Comparison of ENCODE assay signal across 17 cellular contexts in genomic region chr4:41865306-41865980, GRCh38.
DNase-seq lines count a peak whose midpoint lies in the region; ATAC-seq and TF ChIP-seq lines count a peak whose summit lies in the region.
"Had no signal": no experiment of that assay in that cellular context is flagged by ENCODE, and none has a peak within 500 bp of the region (broad histone marks: within the 10 kb centered on the region; RNA-seq: fewer than 3 reads in every experiment).

No MANE protein-coding gene starts in this region.

- no peak for TF ChIP-seq CTCF in brain (conservative IDR thresholded peaks at IDR 0.05)
- no peak for TF ChIP-seq CTCF in upper lobe of right lung (IDR thresholded peaks at IDR 0.05)

- peaks cover 68% of the 10 kb centered on the region for H3K27me3 ChIP-seq in upper lobe of right lung

- H3K36me3 ChIP-seq in upper lobe of right lung, result no peaks in the 10 kb centered on the region
- H3K36me3 ChIP-seq: brain microvascular endothelial cell, heart right ventricle, neutrophil, spleen had no signal

- no peak for ATAC-seq in activated naive CD8-positive, alpha-beta T cell treated with anti-CD3 and anti-CD28 coated beads, Interleukin-2, amount 10 ng/mL, durations not matched to agents 7 days and 5 days (ENCODE audit: low read depth)
- ATAC-seq in upper lobe of right lung (peak; percentile 62), HG03196 (IDR thresholded peaks at IDR 0.05; ENCODE audit: unreplicated experiment) (no peak)
- ATAC-seq: activated T-helper 17 cell treated with anti-CD3 and anti-CD28 coated beads, Interleukin-2, amount 50 U/mL, for 72 hours; K562 had no signal

- no peak overlapping the region for H3K4me3 ChIP-seq in upper lobe of right lung
- H3K4me3 ChIP-seq: heart right ventricle, K562 had no signal

- H3K9me3 ChIP-seq in upper lobe of right lung, result no peaks in the 10 kb centered on the region
- H3K9me3 ChIP-seq: neutrophil, spleen had no signal

- peaks cover 73% of the 10 kb centered on the region for H3K27me3 Mint-ChIP-seq in activated naive CD8-positive, alpha-beta T cell treated with anti-CD3 and anti-CD28 coated beads, Interleukin-2, amount 10 ng/mL, durations not matched to agents 7 days and 5 days
- peaks cover 80% of the 10 kb centered on the region for H3K27me3 Mint-ChIP-seq in activated naive CD8-positive, alpha-beta T cell treated with anti-CD3 and anti-CD28 coated beads for 36 hours
- peaks cover 93% of the 10 kb centered on the region for H3K27me3 Mint-ChIP-seq in brain

- DNase-seq in activated naive CD8-positive, alpha-beta T cell treated with anti-CD3 and anti-CD28 coated beads, Interleukin-2, amount 10 ng/mL, durations not matched to agents 7 days and 5 days, result no peak
- DNase-seq in activated naive CD8-positive, alpha-beta T cell treated with anti-CD3 and anti-CD28 coated beads for 36 hours, result no peak
- DNase-seq in left kidney (ENCODE audit: low read depth, low spot score) (peak; percentile 62), upper lobe of right lung (peak; percentile 66), caudate nucleus (lab: John Stamatoyannopoulos, UW) (no peak), NCI-H510A treated with DMSO at 0.1 percent for 48 hours (lab: John Stamatoyannopoulos, UW) (no peak)
- DNase-seq: brain microvascular endothelial cell, heart right ventricle, NCI-H774, substantia nigra, T1000 had no signal

- H3K4me1 Mint-ChIP-seq in activated naive CD8-positive, alpha-beta T cell treated with anti-CD3 and anti-CD28 coated beads, Interleukin-2, amount 10 ng/mL, durations not matched to agents 7 days and 5 days, result peaks cover 3% of the 10 kb centered on the region
- H3K4me1 Mint-ChIP-seq in activated naive CD8-positive, alpha-beta T cell treated with anti-CD3 and anti-CD28 coated beads for 36 hours, result peaks cover 15% of the 10 kb centered on the region
- peaks cover 26% of the 10 kb centered on the region for H3K4me1 Mint-ChIP-seq in brain
- H3K4me1 Mint-ChIP-seq: activated T-helper 17 cell treated with anti-CD3 and anti-CD28 coated beads, Interleukin-2, amount 50 U/mL, for 72 hours had no signal

- no peak overlapping the region for H3K27ac Mint-ChIP-seq in activated naive CD8-positive, alpha-beta T cell treated with anti-CD3 and anti-CD28 coated beads, Interleukin-2, amount 10 ng/mL, durations not matched to agents 7 days and 5 days
- H3K27ac Mint-ChIP-seq in activated naive CD8-positive, alpha-beta T cell treated with anti-CD3 and anti-CD28 coated beads for 36 hours, result no peak overlapping the region
- H3K27ac Mint-ChIP-seq in brain, result peak overlapping the region in 1 of 5 experiments; percentile 82
- H3K27ac Mint-ChIP-seq: activated T-helper 17 cell treated with anti-CD3 and anti-CD28 coated beads, Interleukin-2, amount 50 U/mL, for 72 hours had no signal

- no peaks in the 10 kb centered on the region for H3K4me1 ChIP-seq in upper lobe of right lung

- H3K36me3 Mint-ChIP-seq in activated naive CD8-positive, alpha-beta T cell treated with anti-CD3 and anti-CD28 coated beads, Interleukin-2, amount 10 ng/mL, durations not matched to agents 7 days and 5 days, result no peaks in the 10 kb centered on the region
- no peaks in the 10 kb centered on the region for H3K36me3 Mint-ChIP-seq in activated naive CD8-positive, alpha-beta T cell treated with anti-CD3 and anti-CD28 coated beads for 36 hours
- H3K36me3 Mint-ChIP-seq in brain, result no peaks in the 10 kb centered on the region

- intact Hi-C loops in upper lobe of right lung (cut with DNase I), result no loop called here

- no peaks in the 10 kb centered on the region for H3K9me3 Mint-ChIP-seq in activated naive CD8-positive, alpha-beta T cell treated with anti-CD3 and anti-CD28 coated beads, Interleukin-2, amount 10 ng/mL, durations not matched to agents 7 days and 5 days
- H3K9me3 Mint-ChIP-seq in activated naive CD8-positive, alpha-beta T cell treated with anti-CD3 and anti-CD28 coated beads for 36 hours, result peaks cover 3% of the 10 kb centered on the region
- peaks cover 2 to 20% (median 4%) of the 10 kb centered on the region in 5 experiments for H3K9me3 Mint-ChIP-seq in brain
- H3K9me3 Mint-ChIP-seq: activated T-helper 17 cell treated with anti-CD3 and anti-CD28 coated beads, Interleukin-2, amount 50 U/mL, for 72 hours had no signal

- POLR2A ChIA-PET in activated naive CD8-positive, alpha-beta T cell treated with anti-CD3 and anti-CD28 coated beads, Interleukin-2, amount 10 ng/mL, durations not matched to agents 7 days and 5 days (lab: Charles Lee), result no interaction called here

- H3K4me3 Mint-ChIP-seq in activated naive CD8-positive, alpha-beta T cell treated with anti-CD3 and anti-CD28 coated beads, Interleukin-2, amount 10 ng/mL, durations not matched to agents 7 days and 5 days, result peak overlapping the region; percentile 28
- H3K4me3 Mint-ChIP-seq in activated naive CD8-positive, alpha-beta T cell treated with anti-CD3 and anti-CD28 coated beads for 36 hours, result no peak overlapping the region
- H3K4me3 Mint-ChIP-seq in brain, result peak overlapping the region in 4 of 5 experiments; percentile 35 to 85 (median 64)
- H3K4me3 Mint-ChIP-seq: activated T-helper 17 cell treated with anti-CD3 and anti-CD28 coated beads, Interleukin-2, amount 50 U/mL, for 72 hours had no signal

- H3K27ac ChIP-seq in upper lobe of right lung (no peak overlapping the region), caudate nucleus (ENCODE audit: low read depth, low read length) (no peak overlapping the region)
- H3K27ac ChIP-seq: brain microvascular endothelial cell, heart right ventricle, neutrophil, spleen had no signal

Comparison
In these comparisons a context has a peak if more than half of its experiments do, and no peak if none do; other contexts are left out.
1. DNase-seq: peak in left kidney (single experiment) and upper lobe of right lung (single experiment); none in activated naive CD8-positive, alpha-beta T cell treated with anti-CD3 and anti-CD28 coated beads, Interleukin-2, amount 10 ng/mL, durations not matched to agents 7 days and 5 days (single experiment), activated naive CD8-positive, alpha-beta T cell treated with anti-CD3 and anti-CD28 coated beads for 36 hours (single experiment), caudate nucleus (0 of 61) and NCI-H510A treated with DMSO at 0.1 percent for 48 hours (single experiment).